1 cellular context compared by ENCODE assay signal in the genomic region with DNA sequence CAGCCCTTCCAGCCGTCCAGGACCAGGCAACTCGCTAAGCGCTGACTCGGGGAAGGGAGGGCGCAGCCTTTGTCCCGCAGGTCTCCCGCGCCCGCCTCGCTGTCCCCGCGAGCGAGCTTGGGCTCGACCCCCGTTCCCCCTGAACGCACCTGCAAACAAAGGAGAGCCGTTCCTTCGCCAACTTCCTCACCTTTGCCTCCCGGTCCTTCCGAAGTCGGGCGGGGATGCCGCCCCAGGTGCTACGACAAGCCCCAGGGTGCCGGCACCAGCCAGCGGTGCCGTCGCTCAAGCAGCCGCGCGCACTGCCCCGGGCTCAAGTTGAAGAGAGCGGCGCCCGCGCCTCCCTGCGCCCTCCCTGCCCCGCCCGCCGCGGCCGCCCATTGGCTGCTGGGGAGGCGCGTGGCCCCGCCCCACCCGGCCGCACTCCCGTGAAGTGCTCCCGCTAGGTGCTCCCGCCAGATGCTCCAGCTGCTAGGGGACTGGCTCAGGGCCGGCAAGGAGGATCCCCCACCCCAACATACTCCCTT.
A peak's percentile ranks its signal among the peaks of the same experiment; 100 is the strongest.
TF ChIP-seq lines count a peak whose summit lies in the region.

No MANE protein-coding gene starts in this region.

TF ChIP-seq in HEK293, 187 proteins besides CTCF, POLR2A, EP300 and RAD21 (continued from another document and continues in another):
- TF ChIP-seq PRDM2 (tag by site-specific recombination; IDR thresholded peaks at IDR 0.05; ENCODE audit: borderline replicate concordance) = no peak
- no peak for TF ChIP-seq ATF2 (tag by site-specific recombination; IDR thresholded peaks at IDR 0.05; ENCODE audit: low read depth)
- TF ChIP-seq ZNF555 (tag by site-specific recombination; conservative IDR thresholded peaks at IDR 0.05) = no peak
- TF ChIP-seq, protein P1, sequence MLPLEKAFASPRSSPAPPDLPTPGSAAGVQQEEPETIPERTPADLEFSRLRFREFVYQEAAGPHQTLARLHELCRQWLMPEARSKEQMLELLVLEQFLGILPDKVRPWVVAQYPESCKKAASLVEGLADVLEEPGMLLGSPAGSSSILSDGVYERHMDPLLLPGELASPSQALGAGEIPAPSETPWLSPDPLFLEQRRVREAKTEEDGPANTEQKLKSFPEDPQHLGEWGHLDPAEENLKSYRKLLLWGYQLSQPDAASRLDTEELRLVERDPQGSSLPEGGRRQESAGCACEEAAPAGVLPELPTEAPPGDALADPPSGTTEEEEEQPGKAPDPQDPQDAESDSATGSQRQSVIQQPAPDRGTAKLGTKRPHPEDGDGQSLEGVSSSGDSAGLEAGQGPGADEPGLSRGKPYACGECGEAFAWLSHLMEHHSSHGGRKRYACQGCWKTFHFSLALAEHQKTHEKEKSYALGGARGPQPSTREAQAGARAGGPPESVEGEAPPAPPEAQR (tag by site-specific recombination; IDR thresholded peaks at IDR 0.05) = no peak
- no peak for TF ChIP-seq ZNF48 (tag by site-specific recombination; IDR thresholded peaks at IDR 0.05)
- TF ChIP-seq ZNF510 (tag by site-specific recombination; IDR thresholded peaks at IDR 0.05; ENCODE audit: insufficient replicate concordance) = no peak
- TF ChIP-seq SP3 (tag by site-specific recombination; IDR thresholded peaks at IDR 0.05) = no peak
- TF ChIP-seq ZNF747 (tag by site-specific recombination; IDR thresholded peaks at IDR 0.05) = no peak
- TF ChIP-seq EGR2 (tag by site-specific recombination; IDR thresholded peaks at IDR 0.05; ENCODE audit: low read depth) = no peak
- TF ChIP-seq, protein P2, sequence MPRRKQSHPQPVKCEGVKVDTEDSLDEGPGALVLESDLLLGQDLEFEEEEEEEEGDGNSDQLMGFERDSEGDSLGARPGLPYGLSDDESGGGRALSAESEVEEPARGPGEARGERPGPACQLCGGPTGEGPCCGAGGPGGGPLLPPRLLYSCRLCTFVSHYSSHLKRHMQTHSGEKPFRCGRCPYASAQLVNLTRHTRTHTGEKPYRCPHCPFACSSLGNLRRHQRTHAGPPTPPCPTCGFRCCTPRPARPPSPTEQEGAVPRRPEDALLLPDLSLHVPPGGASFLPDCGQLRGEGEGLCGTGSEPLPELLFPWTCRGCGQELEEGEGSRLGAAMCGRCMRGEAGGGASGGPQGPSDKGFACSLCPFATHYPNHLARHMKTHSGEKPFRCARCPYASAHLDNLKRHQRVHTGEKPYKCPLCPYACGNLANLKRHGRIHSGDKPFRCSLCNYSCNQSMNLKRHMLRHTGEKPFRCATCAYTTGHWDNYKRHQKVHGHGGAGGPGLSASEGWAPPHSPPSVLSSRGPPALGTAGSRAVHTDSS (tag by site-specific recombination; IDR thresholded peaks at IDR 0.05) = no peak
- TF ChIP-seq ZNF530 (tag by site-specific recombination; IDR thresholded peaks at IDR 0.05; ENCODE audit: low read depth) = no peak
- no peak for TF ChIP-seq FEZF1 (tag by site-specific recombination; IDR thresholded peaks at IDR 0.05)
- TF ChIP-seq ZNF354C (tag by site-specific recombination; IDR thresholded peaks at IDR 0.05; ENCODE audit: borderline replicate concordance, low read depth) = no peak
- TF ChIP-seq YY2 (tag by site-specific recombination; IDR thresholded peaks at IDR 0.05) = no peak
- peak; percentile 34; the same call in 1 of the 2 replicates for TF ChIP-seq SP7 (tag by site-specific recombination; IDR thresholded peaks at IDR 0.05)
- peak; percentile 69 for TF ChIP-seq ZNF561 (tag by site-specific recombination; IDR thresholded peaks at IDR 0.05; ENCODE audit: borderline replicate concordance)
- TF ChIP-seq ZBTB26 (tag by site-specific recombination; optimal IDR thresholded peaks at IDR 0.05) = peak; percentile 90
- no peak for TF ChIP-seq ZFHX2 (tag by site-specific recombination; conservative IDR thresholded peaks at IDR 0.05)
- TF ChIP-seq ZNF629 (tag by site-specific recombination; IDR thresholded peaks at IDR 0.05) = 0 out of 2 replicates have a peak, but pooled peaks have one; percentile 16
- no peak for TF ChIP-seq ZNF830 (tag by site-specific recombination; IDR thresholded peaks at IDR 0.05; ENCODE audit: low read depth)
- TF ChIP-seq ZBTB1 (tag by site-specific recombination; IDR thresholded peaks at IDR 0.05) = no peak
- no peak for TF ChIP-seq ZNF596 (tag by site-specific recombination; IDR thresholded peaks at IDR 0.05)
- no peak for TF ChIP-seq OVOL3 (tag by site-specific recombination; IDR thresholded peaks at IDR 0.05)
- TF ChIP-seq ZNF23 (tag by site-specific recombination; IDR thresholded peaks at IDR 0.05; ENCODE audit: borderline replicate concordance) = no peak
- TF ChIP-seq ZNF10 (tag by site-specific recombination; IDR thresholded peaks at IDR 0.05) = 0 out of 2 replicates have a peak, but pooled peaks have one; percentile 31
- 0 out of 2 replicates have a peak, but pooled peaks have one; percentile 48 for TF ChIP-seq ZEB2 (tag by site-specific recombination; IDR thresholded peaks at IDR 0.05)
- TF ChIP-seq, protein P3, sequence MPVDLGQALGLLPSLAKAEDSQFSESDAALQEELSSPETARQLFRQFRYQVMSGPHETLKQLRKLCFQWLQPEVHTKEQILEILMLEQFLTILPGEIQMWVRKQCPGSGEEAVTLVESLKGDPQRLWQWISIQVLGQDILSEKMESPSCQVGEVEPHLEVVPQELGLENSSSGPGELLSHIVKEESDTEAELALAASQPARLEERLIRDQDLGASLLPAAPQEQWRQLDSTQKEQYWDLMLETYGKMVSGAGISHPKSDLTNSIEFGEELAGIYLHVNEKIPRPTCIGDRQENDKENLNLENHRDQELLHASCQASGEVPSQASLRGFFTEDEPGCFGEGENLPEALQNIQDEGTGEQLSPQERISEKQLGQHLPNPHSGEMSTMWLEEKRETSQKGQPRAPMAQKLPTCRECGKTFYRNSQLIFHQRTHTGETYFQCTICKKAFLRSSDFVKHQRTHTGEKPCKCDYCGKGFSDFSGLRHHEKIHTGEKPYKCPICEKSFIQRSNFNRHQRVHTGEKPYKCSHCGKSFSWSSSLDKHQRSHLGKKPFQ (tag by site-specific recombination; IDR thresholded peaks at IDR 0.05) = no peak
- TF ChIP-seq, protein P4, sequence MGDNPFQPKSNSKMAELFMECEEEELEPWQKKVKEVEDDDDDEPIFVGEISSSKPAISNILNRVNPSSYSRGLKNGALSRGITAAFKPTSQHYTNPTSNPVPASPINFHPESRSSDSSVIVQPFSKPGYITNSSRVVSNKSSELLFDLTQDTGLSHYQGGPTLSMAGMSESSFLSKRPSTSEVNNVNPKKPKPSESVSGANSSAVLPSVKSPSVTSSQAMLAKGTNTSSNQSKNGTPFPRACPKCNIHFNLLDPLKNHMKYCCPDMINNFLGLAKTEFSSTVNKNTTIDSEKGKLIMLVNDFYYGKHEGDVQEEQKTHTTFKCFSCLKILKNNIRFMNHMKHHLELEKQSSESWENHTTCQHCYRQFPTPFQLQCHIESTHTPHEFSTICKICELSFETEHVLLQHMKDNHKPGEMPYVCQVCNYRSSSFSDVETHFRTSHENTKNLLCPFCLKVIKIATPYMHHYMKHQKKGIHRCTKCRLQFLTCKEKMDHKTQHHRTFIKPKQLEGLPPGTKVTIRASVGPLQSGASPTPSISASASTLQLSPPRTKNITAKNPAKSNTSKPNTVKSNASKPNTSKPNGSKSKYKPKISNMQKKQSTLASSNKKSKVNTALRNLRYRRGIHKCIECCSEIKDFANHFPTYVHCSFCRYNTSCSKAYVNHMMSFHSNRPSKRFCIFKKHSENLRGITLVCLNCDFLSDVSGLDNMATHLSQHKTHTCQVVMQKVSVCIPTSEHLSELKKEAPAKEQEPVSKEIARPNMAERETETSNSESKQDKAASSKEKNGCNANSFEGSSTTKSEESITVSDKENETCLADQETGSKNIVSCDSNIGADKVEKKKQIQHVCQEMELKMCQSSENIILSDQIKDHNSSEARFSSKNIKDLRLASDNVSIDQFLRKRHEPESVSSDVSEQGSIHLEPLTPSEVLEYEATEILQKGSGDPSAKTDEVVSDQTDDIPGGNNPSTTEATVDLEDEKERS (tag by site-specific recombination; IDR thresholded peaks at IDR 0.05) = no peak
- TF ChIP-seq PBX3 (CRISPR knock-in tag; IDR thresholded peaks at IDR 0.05) = peak; percentile 81
- peak; percentile 50; the same call in 1 of the 2 replicates for TF ChIP-seq ZNF394 (tag by site-specific recombination; IDR thresholded peaks at IDR 0.05; ENCODE audit: borderline replicate concordance)
- TF ChIP-seq ZNF792 (tag by site-specific recombination; IDR thresholded peaks at IDR 0.05) = no peak
- no peak for TF ChIP-seq ZFP69B (tag by site-specific recombination; IDR thresholded peaks at IDR 0.05)
- no peak for TF ChIP-seq ZNF626 (tag by site-specific recombination; IDR thresholded peaks at IDR 0.05)
- TF ChIP-seq ZNF248 (tag by site-specific recombination; IDR thresholded peaks at IDR 0.05) = no peak
- 0 out of 2 replicates have a peak, but pooled peaks have one; percentile 20 for TF ChIP-seq ZBTB20 (tag by site-specific recombination; IDR thresholded peaks at IDR 0.05)
- TF ChIP-seq SP2 (tag by site-specific recombination; IDR thresholded peaks at IDR 0.05) = peak; percentile 48
- no peak for TF ChIP-seq KLF7 (tag by site-specific recombination; IDR thresholded peaks at IDR 0.05; ENCODE audit: borderline replicate concordance)
- no peak for TF ChIP-seq ZNF558 (tag by site-specific recombination; IDR thresholded peaks at IDR 0.05)
